Comparison of ENCODE assay signal across 12 cellular contexts in the genomic region with DNA sequence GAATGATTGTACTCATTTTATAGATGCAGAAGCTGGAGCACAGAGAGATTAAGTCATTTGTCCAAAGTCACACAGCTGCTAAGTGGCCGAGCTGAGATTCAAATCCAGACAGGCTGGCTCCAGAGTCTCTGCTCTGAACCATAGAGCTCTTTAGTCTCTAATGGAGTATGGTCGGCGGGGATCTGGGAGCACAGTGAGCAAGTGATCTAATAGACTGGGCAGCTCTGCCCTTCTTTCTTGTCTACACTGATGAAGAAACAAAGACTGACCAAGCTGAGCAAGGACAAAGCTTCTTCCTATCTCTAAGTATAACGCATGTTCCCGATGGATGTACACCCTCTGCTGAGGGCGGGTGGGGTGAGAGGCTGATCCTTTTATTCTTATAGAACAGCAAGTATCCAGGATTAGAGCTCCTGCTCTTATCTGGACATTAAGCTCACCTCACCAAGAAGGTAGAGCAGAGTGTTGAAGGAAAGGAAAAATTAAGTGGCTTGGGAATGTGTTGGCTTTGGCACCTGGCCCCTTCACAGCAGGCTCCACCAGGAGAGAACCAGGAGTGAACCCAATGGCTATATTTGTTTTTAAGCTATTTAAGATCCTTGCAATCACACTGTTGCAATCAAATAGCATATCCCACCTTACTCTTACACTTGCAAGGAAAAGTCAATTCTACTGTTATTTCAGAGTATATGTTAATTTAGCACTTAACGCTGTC.
A peak's percentile ranks its signal among the peaks of the same experiment; 100 is the strongest.
DNase-seq lines count a peak whose midpoint lies in the region; ATAC-seq, FAIRE-seq and TF ChIP-seq lines count a peak whose summit lies in the region.
"Had no signal": no experiment of that assay in that cellular context is flagged by ENCODE, and none has a peak within 500 bp of the region (broad histone marks: within the 10 kb centered on the region; RNA-seq: fewer than 3 reads in every experiment).

No MANE protein-coding gene starts in this region.

- H3K27ac ChIP-seq in Panc1 (ENCODE audit: low read length) (peak overlapping the region; percentile 92), esophagus squamous epithelium (peak overlapping the region; percentile 47 to 94 (median 81)), small intestine (ENCODE audit: low read depth in 1 of 2, low read length in 1 of 2) (peak overlapping the region; percentile 5 to 67)

- 45 to 66% methylated on average over 7 of the region's 7 CpGs for WGBS in esophagus squamous epithelium, 2 donors
- 42 to 63% (median 47%) methylated on average over 7 of the region's 7 CpGs for WGBS in small intestine, 3 donors

- H3K9me3 ChIP-seq in Panc1 (ENCODE audit: control insufficient read depth, insufficient read depth, low read depth, low read length) (no peaks in the 10 kb centered on the region), esophagus squamous epithelium (no peaks in the 10 kb centered on the region), small intestine (ENCODE audit: control insufficient read depth, low read depth) (no peaks in the 10 kb centered on the region)

- no peak for TF ChIP-seq CTCF in Panc1 (IDR thresholded peaks at IDR 0.05)
- no peak for TF ChIP-seq CTCF in esophagus squamous epithelium (IDR thresholded peaks at IDR 0.05)

- FAIRE-seq in small intestine (lab: Jason Lieb, UNC), result no peak
- FAIRE-seq: A204.1 had no signal

- TF ChIP-seq POLR2A in esophagus squamous epithelium (IDR thresholded peaks at IDR 0.05), result no peak

- H3K27me3 ChIP-seq in Panc1 (ENCODE audit: control insufficient read depth, insufficient read depth, low read length), result no peaks in the 10 kb centered on the region
- no peaks in the 10 kb centered on the region for H3K27me3 ChIP-seq in esophagus squamous epithelium
- H3K27me3 ChIP-seq in small intestine (ENCODE audit: control insufficient read depth in 2 of 2, insufficient read depth in 2 of 2, low read length in 2 of 2), result no peaks in the 10 kb centered on the region

- intact Hi-C loops in Panc1 (cut with micrococcal nuclease; ENCODE audit: unreplicated experiment), result no loop called here
- intact Hi-C loops in esophagus squamous epithelium (cut with DNase I), result no loop called here

- H3K4me1 ChIP-seq in Panc1 (ENCODE audit: control insufficient read depth, insufficient read depth, low read length), result peaks cover 74% of the 10 kb centered on the region
- peaks cover 0 to 63% (median 0%) of the 10 kb centered on the region in 3 donors for H3K4me1 ChIP-seq in esophagus squamous epithelium
- peaks cover 0 to 9% of the 10 kb centered on the region in 2 donors for H3K4me1 ChIP-seq in small intestine (ENCODE audit: control insufficient read depth in 2 of 2, insufficient read depth in 1 of 2, low read depth in 1 of 2, low read length in 1 of 2)

- ATAC-seq in Panc1 (no peak), HG03439 (IDR thresholded peaks at IDR 0.05; ENCODE audit: unreplicated experiment) (no peak), HG03565 (IDR thresholded peaks at IDR 0.05; ENCODE audit: unreplicated experiment) (no peak), HG03095 (IDR thresholded peaks at IDR 0.05; ENCODE audit: unreplicated experiment) (no peak)
- ATAC-seq: HCT116 had no signal

- CTCF ChIA-PET in Panc1 (lab: Charles Lee), result interaction anchor here (1.4 kb wide), 1 partner anchor 10 kb away, joined by 5 read pairs; no protein-coding TSS in a partner anchor

- DNase-seq in NCI-H1092 treated with DMSO at 0.1 percent for 48 hours (lab: John Stamatoyannopoulos, UW), result peak; percentile 36
- DNase-seq in NCI-H1092 (lab: John Stamatoyannopoulos, UW), result no peak
- no peak for DNase-seq in Panc1 (ENCODE audit: low read depth, low spot score)
- DNase-seq in esophagus squamous epithelium (lab: John Stamatoyannopoulos, UW), result no peak
- DNase-seq in small intestine, result no peak
- DNase-seq: SHP77 treated with DMSO at 0.1 percent for 48 hours; stimulated activated CD4-positive, alpha-beta T cell treated with anti-CD3 and anti-CD28 coated beads, Interleukin-4, amount 100 ng/mL, for 24 hours had no signal

- no peaks in the 10 kb centered on the region for H3K36me3 ChIP-seq in Panc1 (ENCODE audit: control insufficient read depth, insufficient read depth, low read length)
- no peaks in the 10 kb centered on the region for H3K36me3 ChIP-seq in esophagus squamous epithelium
- H3K36me3 ChIP-seq in small intestine (ENCODE audit: control insufficient read depth in 2 of 2, insufficient read depth in 2 of 2, low read length in 2 of 2), result no peaks in the 10 kb centered on the region

- H3K4me3 ChIP-seq in Panc1 (ENCODE audit: low read depth in 2 of 2, low read length in 2 of 2) (peak overlapping the region; percentile 82 to 93), esophagus squamous epithelium (peak overlapping the region; percentile 7 to 79 (median 68)), small intestine (ENCODE audit: low read depth in 1 of 2, low read length in 2 of 2) (peak overlapping the region; percentile 41 to 45)

- in situ Hi-C loops in Panc1 (cut with HindIII; ENCODE audit: low pct_unique_long_range_greater_than_20kb, low sequenced_read_pairs), result no loop called here

- POLR2A ChIA-PET in Panc1 (lab: Charles Lee), result no interaction called here

- no TSS peak for BruUV-seq in Panc1 (replicated peaks; lab: Mats Ljungman, UMichigan)

Comparison
In these comparisons a context has a peak if more than half of its experiments do, and no peak if none do; other contexts are left out.
1. H3K27ac ChIP-seq: peak in every context shown above with its lines; median percentile 92 in Panc1; 81 in esophagus squamous epithelium; 36 in small intestine.